ENCODE assay signal across 22 cellular contexts in the genomic region with DNA sequence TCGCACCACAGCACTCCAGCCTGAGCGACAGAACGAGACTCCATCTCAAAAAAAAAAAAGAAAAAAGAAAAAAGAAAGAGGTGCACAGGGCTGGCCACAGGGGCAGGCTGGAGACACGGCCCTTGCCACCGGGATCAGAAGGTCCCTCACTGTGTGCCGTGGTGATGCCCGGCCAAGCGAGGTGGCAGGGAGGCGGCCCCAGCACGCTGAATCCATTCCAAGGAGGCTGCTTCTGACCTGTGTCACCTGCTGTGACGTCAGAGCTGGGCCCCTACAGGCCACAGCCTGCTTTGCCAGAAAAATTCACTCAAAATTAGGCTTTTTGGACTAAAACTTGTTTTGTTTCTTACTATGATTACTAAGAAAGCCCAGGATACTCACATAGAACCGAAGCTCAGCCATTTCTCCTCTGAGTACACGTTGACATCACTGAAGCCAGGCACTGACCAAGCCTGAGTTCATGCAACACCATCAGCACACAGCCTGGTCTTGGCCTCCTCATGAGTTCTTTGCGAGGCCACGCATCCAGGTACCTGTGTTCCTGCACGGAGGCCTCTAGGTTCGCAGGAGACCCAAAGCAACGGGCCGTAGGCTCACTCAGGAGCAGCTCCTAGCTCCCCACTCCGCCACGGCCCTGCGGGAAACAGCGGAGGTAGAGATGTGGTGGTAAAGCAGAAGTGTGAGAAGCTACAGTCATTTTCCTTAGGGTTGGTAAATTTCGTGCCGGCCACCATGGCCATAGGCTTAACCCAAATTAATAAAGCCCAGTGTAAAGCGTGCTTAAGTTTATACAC.
"Had no signal": no experiment of that assay in that cellular context is flagged by ENCODE, and none has a peak within 500 bp of the region (broad histone marks: within the 10 kb centered on the region; RNA-seq: fewer than 3 reads in every experiment).

No MANE protein-coding gene starts in this region.

- FAIRE-seq: colon, pancreas, urothelium cell line had no signal

- H2AFZ ChIP-seq: hepatocyte had no signal

- DNase-seq: effector memory CD8-positive, alpha-beta T cell; foreskin melanocyte; left colon; left ventricle myocardium superior; mesenchymal stem cell; naive B cell; nephron progenitor cell; pancreas; right cardiac atrium; stimulated activated CD4-positive, alpha-beta T cell treated with anti-CD3 and anti-CD28 coated beads, Interleukin-4, amount 100 ng/mL, for 1 hour; stimulated activated CD8-positive, alpha-beta memory T cell treated with anti-CD3 and anti-CD28 coated beads, Interleukin-4, amount 100 ng/mL, for 48 hours; stimulated activated naive CD8-positive, alpha-beta T cell treated with anti-CD3 and anti-CD28 coated beads, Interleukin-15, Interleukin-2, amounts not matched to agents 100 U/mL and 50 U/mL, for 24 hours; thyroid gland had no signal

- H3K36me3 Mint-ChIP-seq: naive B cell; stimulated activated effector memory CD8-positive, alpha-beta T cell treated with anti-CD3 and anti-CD28 coated beads, Interleukin-12 subunit alpha, Interleukin-12 subunit beta, amount 100 ng/mL, for 72 hours; type B pancreatic cell had no signal

- H3K9me3 Mint-ChIP-seq: dendritic cell treated with granulocyte-macrophage colony-stimulating factor and Interleukin-4, amounts not matched to agents 40 ng/mL and 50 ng/mL, for 4 days; effector memory CD8-positive, alpha-beta T cell; stimulated activated effector memory CD8-positive, alpha-beta T cell treated with anti-CD3 and anti-CD28 coated beads, Interleukin-12 subunit alpha, Interleukin-12 subunit beta, amount 100 ng/mL, for 72 hours; type B pancreatic cell had no signal

- H3K36me3 ChIP-seq: pancreas, suprapubic skin, thyroid gland had no signal

- H3K27me3 ChIP-seq: hepatocyte, pancreas, suprapubic skin, thyroid gland had no signal

- H3K4me2 ChIP-seq: hepatocyte had no signal

- H3K4me1 Mint-ChIP-seq: naive B cell had no signal

- H3K4me3 Mint-ChIP-seq: dendritic cell treated with granulocyte-macrophage colony-stimulating factor and Interleukin-4, amounts not matched to agents 40 ng/mL and 50 ng/mL, for 4 days; effector memory CD8-positive, alpha-beta T cell; naive B cell; nephron progenitor cell; stimulated activated effector memory CD8-positive, alpha-beta T cell treated with anti-CD3 and anti-CD28 coated beads, Interleukin-12 subunit alpha, Interleukin-12 subunit beta, amount 100 ng/mL, for 72 hours; type B pancreatic cell had no signal

- H3K27me3 Mint-ChIP-seq: dendritic cell treated with granulocyte-macrophage colony-stimulating factor and Interleukin-4, amounts not matched to agents 40 ng/mL and 50 ng/mL, for 4 days; naive B cell; type B pancreatic cell had no signal

- H3K9me3 ChIP-seq: pancreas, suprapubic skin, thyroid gland had no signal

- H3K4me3 ChIP-seq: hepatocyte, lung, pancreas, suprapubic skin, thyroid gland had no signal

- H3K4me1 ChIP-seq: pancreas had no signal

- H3K79me2 ChIP-seq: hepatocyte had no signal

- H3K27ac ChIP-seq: hepatocyte, pancreas, suprapubic skin, thyroid gland had no signal

- H3K27ac Mint-ChIP-seq: dendritic cell treated with granulocyte-macrophage colony-stimulating factor and Interleukin-4, amounts not matched to agents 40 ng/mL and 50 ng/mL, for 4 days; effector memory CD8-positive, alpha-beta T cell; naive B cell; nephron progenitor cell; progenitor cell of endocrine pancreas; stimulated activated effector memory CD8-positive, alpha-beta T cell treated with anti-CD3 and anti-CD28 coated beads, Interleukin-12 subunit alpha, Interleukin-12 subunit beta, amount 100 ng/mL, for 72 hours; type B pancreatic cell had no signal

- ATAC-seq: effector memory CD8-positive, alpha-beta T cell; left colon; left ventricle myocardium superior; pancreas; stimulated activated effector memory CD8-positive, alpha-beta T cell treated with anti-CD3 and anti-CD28 coated beads, Interleukin-12 subunit alpha, Interleukin-12 subunit beta, amount 100 ng/mL, for 72 hours; stimulated activated naive CD8-positive, alpha-beta T cell treated with anti-CD3 and anti-CD28 coated beads, Interleukin-15, Interleukin-2, amounts not matched to agents 100 U/mL and 50 U/mL, for 24 hours had no signal
